Comparison of ENCODE assay signal across 2 cellular contexts in genomic region chr1:226982451-226983177, GRCh38.
TF ChIP-seq lines count a peak whose summit lies in the region.

No MANE protein-coding gene starts in this region.

TF ChIP-seq in SK-N-SH, 30 proteins besides CTCF, POLR2A, EP300 and RAD21:
- no peak for TF ChIP-seq USF2 (IDR thresholded peaks at IDR 0.05; ENCODE audit: borderline replicate concordance, low read depth, low read length)
- TF ChIP-seq TCF12 (IDR thresholded peaks at IDR 0.05), result no peak
- no peak for TF ChIP-seq FOXJ3 (CRISPR knock-in tag; IDR thresholded peaks at IDR 0.05)
- no peak for TF ChIP-seq TAF1 (IDR thresholded peaks at IDR 0.05; ENCODE audit: borderline replicate concordance, low read depth, low read length)
- TF ChIP-seq SIN3A (IDR thresholded peaks at IDR 0.05; ENCODE audit: borderline replicate concordance, low read depth, low read length), result no peak
- no peak for TF ChIP-seq REST (IDR thresholded peaks at IDR 0.05; ENCODE audit: low read depth, low read length)
- no peak for TF ChIP-seq EZH2phosphoT487 (IDR thresholded peaks at IDR 0.05; ENCODE audit: borderline replicate concordance, low read depth)
- TF ChIP-seq MXI1 (IDR thresholded peaks at IDR 0.05; ENCODE audit: low read depth, low read length), result no peak
- TF ChIP-seq ZBTB33 (IDR thresholded peaks at IDR 0.05; ENCODE audit: borderline replicate concordance, low read depth), result no peak
- no peak for TF ChIP-seq MEF2A (IDR thresholded peaks at IDR 0.05; ENCODE audit: borderline replicate concordance, low read depth)
- TF ChIP-seq RCOR1 (IDR thresholded peaks at IDR 0.05; ENCODE audit: low read length), result no peak

TF ChIP-seq in SK-N-SH treated with all-trans-retinoic acid at 6 μM for 48 hours, 23 proteins besides CTCF, POLR2A, EP300 and RAD21 (continued from another document):
- TF ChIP-seq TSHZ2 (CRISPR knock-in tag; IDR thresholded peaks at IDR 0.05) (no peak), ZNF70 (CRISPR knock-in tag; IDR thresholded peaks at IDR 0.05) (no peak), ZC3H10 (CRISPR knock-in tag; IDR thresholded peaks at IDR 0.05) (no peak), ZNF565 (CRISPR knock-in tag; conservative IDR thresholded peaks at IDR 0.05; ENCODE audit: low read depth) (no peak), BACH2 (CRISPR knock-in tag; IDR thresholded peaks at IDR 0.05; ENCODE audit: borderline replicate concordance) (no peak), PPARA (CRISPR knock-in tag; IDR thresholded peaks at IDR 0.05; ENCODE audit: borderline replicate concordance) (no peak), TOX (CRISPR knock-in tag; IDR thresholded peaks at IDR 0.05; ENCODE audit: borderline replicate concordance) (no peak), CSRNP3 (CRISPR knock-in tag; IDR thresholded peaks at IDR 0.05) (no peak), CREB5 (CRISPR knock-in tag; IDR thresholded peaks at IDR 0.05; ENCODE audit: low read depth) (no peak)
TF ChIP-seq in SK-N-SH treated with all-trans-retinoic acid at 6 μM for 48 hours: peak in this region for 0.
